Comparison of ENCODE assay signal across 8 cellular contexts in genomic region chr13:40813662-40814454, GRCh38. TPM values are rescaled to one million over a fixed set of nuclear protein-coding genes. Genes with fewer than 3 reads are reported as not detected.
DNase-seq lines count a peak whose midpoint lies in the region; ATAC-seq, FAIRE-seq and TF ChIP-seq lines count a peak whose summit lies in the region.

No MANE protein-coding gene starts in this region.

- H3K27me3 ChIP-seq in GM12878 (replicated peaks in 1 of 2; ENCODE audit: control insufficient read depth in 2 of 2, insufficient read depth in 2 of 2, low read length in 1 of 2), result no peaks in the 10 kb centered on the region

- H3K36me3 ChIP-seq in GM12878 (ENCODE audit: control insufficient read depth in 2 of 2, insufficient read depth in 2 of 2, low read length in 1 of 2), result no peaks in the 10 kb centered on the region; a peak in 2 of 4 replicates

- peak overlapping the region; percentile 56 for H2AFZ ChIP-seq in GM12878 (ENCODE audit: control insufficient read depth, low read depth, low read length)

- peaks cover 21% of the 10 kb centered on the region for H3K36me3 Mint-ChIP-seq in activated CD8-positive, alpha-beta memory T cell treated with anti-CD3 and anti-CD28 coated beads, Interleukin-2, amount 10 ng/mL, durations not matched to agents 7 days and 5 days
- peaks cover 12% of the 10 kb centered on the region for H3K36me3 Mint-ChIP-seq in activated naive CD4-positive, alpha-beta T cell treated with anti-CD3 and anti-CD28 coated beads, Interleukin-2, amount 10 ng/mL, durations not matched to agents 7 days and 5 days

- 47% methylated on average over 7 of the region's 7 CpGs for WGBS in GM12878 (ENCODE audit: insufficient coverage, insufficient replicate concordance, low lambda C conversion rate, missing lambda C conversion rate)

- TF ChIP-seq RAD21 in GM12878 (IDR thresholded peaks at IDR 0.05; ENCODE audit: insufficient read depth, low read depth, low read length), result peak; percentile 60

- FAIRE-seq in GM12878 (lab: Jason Lieb, UNC), result no peak

- no peak overlapping the region for H3K9ac ChIP-seq in GM12878 (ENCODE audit: control insufficient read depth, insufficient read depth, low read length)

- no TSS peak for BruUV-seq in GM12878 (replicated peaks; lab: Mats Ljungman, UMichigan)

- intact Hi-C loops in GM12878 (cut with micrococcal nuclease; ENCODE audit: unreplicated experiment), result loop anchor here (2.0 kb wide), 1 partner anchor 21 kb away; no protein-coding TSS in a partner anchor

- H3K27ac ChIP-seq in GM12878 (ENCODE audit: control insufficient read depth, insufficient read depth), result no peak overlapping the region

- POLR2A ChIA-PET in GM12878 (lab: Charles Lee), result no interaction called here

- H3K4me3 Mint-ChIP-seq in activated CD8-positive, alpha-beta memory T cell treated with anti-CD3 and anti-CD28 coated beads, Interleukin-2, amount 10 ng/mL, durations not matched to agents 7 days and 5 days, result no peak overlapping the region
- no peak overlapping the region for H3K4me3 Mint-ChIP-seq in activated naive CD4-positive, alpha-beta T cell treated with anti-CD3 and anti-CD28 coated beads, Interleukin-2, amount 10 ng/mL, durations not matched to agents 7 days and 5 days

- H3K9me3 ChIP-seq in GM12878 (replicated peaks; ENCODE audit: control insufficient read depth, insufficient read depth, low read length), result no peaks in the 10 kb centered on the region; the same call in 1 of the 3 replicates

- no peaks in the 10 kb centered on the region for H3K27me3 Mint-ChIP-seq in activated CD8-positive, alpha-beta memory T cell treated with anti-CD3 and anti-CD28 coated beads, Interleukin-2, amount 10 ng/mL, durations not matched to agents 7 days and 5 days
- no peaks in the 10 kb centered on the region for H3K27me3 Mint-ChIP-seq in activated naive CD4-positive, alpha-beta T cell treated with anti-CD3 and anti-CD28 coated beads, Interleukin-2, amount 10 ng/mL, durations not matched to agents 7 days and 5 days

- peak; percentile 69 for ATAC-seq in activated CD8-positive, alpha-beta memory T cell treated with anti-CD3 and anti-CD28 coated beads, Interleukin-2, amount 10 ng/mL, durations not matched to agents 7 days and 5 days
- peak; percentile 77 for ATAC-seq in GM12878
- no peak for ATAC-seq in HG02610 (IDR thresholded peaks at IDR 0.05; ENCODE audit: unreplicated experiment)

- in situ Hi-C loops in GM12878 (cut with MboI), result no loop called here

- SMC1A ChIA-PET in GM12878 (lab: Charles Lee; ENCODE audit: uncharacterized antibody, unreplicated experiment), result interaction anchor here (0.8 to 1.7 kb wide), 9 partner anchors 24 to 180 kb away, joined by 3 to 10 read pairs (median 3); partner anchors contain the start of gene SLC25A15

- H3K4me1 Mint-ChIP-seq in activated CD8-positive, alpha-beta memory T cell treated with anti-CD3 and anti-CD28 coated beads, Interleukin-2, amount 10 ng/mL, durations not matched to agents 7 days and 5 days, result peaks cover 1% of the 10 kb centered on the region
- no peaks in the 10 kb centered on the region for H3K4me1 Mint-ChIP-seq in activated naive CD4-positive, alpha-beta T cell treated with anti-CD3 and anti-CD28 coated beads, Interleukin-2, amount 10 ng/mL, durations not matched to agents 7 days and 5 days

- CTCF ChIA-PET in activated CD8-positive, alpha-beta memory T cell treated with anti-CD3 and anti-CD28 coated beads, Interleukin-2, amount 10 ng/mL, durations not matched to agents 7 days and 5 days (lab: Charles Lee), result interaction anchor here (0.6 to 3.0 kb wide), 14 partner anchors 8 to 860 kb away, joined by 3 to 16 read pairs (median 3); partner anchors contain the start of genes SLC25A15 and WBP4
- CTCF ChIA-PET in GM12878 (lab: Yijun Ruan, JAX), result interaction anchor here (0.6 to 3.3 kb wide), 24 partner anchors 8 to 383 kb away, joined by 3 to 23 read pairs (median 4); no protein-coding TSS in a partner anchor
- CTCF ChIA-PET in activated naive CD4-positive, alpha-beta T cell treated with anti-CD3 and anti-CD28 coated beads, Interleukin-2, amount 10 ng/mL, durations not matched to agents 7 days and 5 days (lab: Charles Lee), result interaction anchor here (1.1 to 2.7 kb wide), 6 partner anchors 9 to 216 kb away, joined by 3 to 12 read pairs (median 4); no protein-coding TSS in a partner anchor

- TF ChIP-seq POLR2A in GM12878 (IDR thresholded peaks at IDR 0.05; ENCODE audit: low read depth, low read length), result no peak

- H3K4me3 ChIP-seq in GM12878, result no peak overlapping the region

- H4K20me1 ChIP-seq in GM12878 (ENCODE audit: control insufficient read depth, insufficient read depth), result no peaks in the 10 kb centered on the region

- RAD21 ChIA-PET in GM12878 (lab: Charles Lee; ENCODE audit: unreplicated experiment), result interaction anchor here (1.2 to 2.2 kb wide), 2 partner anchors 36 to 145 kb away, joined by 3 to 9 read pairs; no protein-coding TSS in a partner anchor

- H3K4me1 ChIP-seq in GM12878 (ENCODE audit: control insufficient read depth, insufficient read depth, low read length), result peaks cover 6% of the 10 kb centered on the region; the same call in 1 of the 2 replicates

- no peaks in the 10 kb centered on the region for H3K9me3 Mint-ChIP-seq in activated CD8-positive, alpha-beta memory T cell treated with anti-CD3 and anti-CD28 coated beads, Interleukin-2, amount 10 ng/mL, durations not matched to agents 7 days and 5 days (ENCODE audit: low read depth)
- peaks cover 2% of the 10 kb centered on the region for H3K9me3 Mint-ChIP-seq in activated naive CD4-positive, alpha-beta T cell treated with anti-CD3 and anti-CD28 coated beads, Interleukin-2, amount 10 ng/mL, durations not matched to agents 7 days and 5 days

- TF ChIP-seq CTCF in GM12878 (IDR thresholded peaks at IDR 0.05 in 2 of 3, conservative IDR thresholded peaks at IDR 0.05 in 1 of 3; ENCODE audit: control insufficient read depth in 2 of 3, extremely low read depth in 1 of 3, insufficient read depth in 1 of 3, low read depth in 3 of 3, low read length in 3 of 3), result peak; percentile 42 to 73 (median 56)

- no peak for TF ChIP-seq EP300 in GM12878 (IDR thresholded peaks at IDR 0.05; ENCODE audit: borderline replicate concordance in 1 of 2, control insufficient read depth in 1 of 2, low read depth in 2 of 2, low read length in 2 of 2)

- no peaks in the 10 kb centered on the region for H3K79me2 ChIP-seq in GM12878 (ENCODE audit: control insufficient read depth, insufficient read depth, low read length)

- no peak overlapping the region for H3K4me2 ChIP-seq in GM12878 (ENCODE audit: control insufficient read depth, insufficient read depth)

- DNase-seq in activated CD8-positive, alpha-beta memory T cell treated with anti-CD3 and anti-CD28 coated beads, Interleukin-2, amount 10 ng/mL, durations not matched to agents 7 days and 5 days, result no peak
- DNase-seq in activated CD8-positive, alpha-beta memory T cell treated with anti-CD3 and anti-CD28 coated beads, Interleukin-2, amount 50 U/mL, for 48 hours, result no peak
- DNase-seq in M059J (ENCODE audit: low read depth), result peak; percentile 34
- DNase-seq in GM12878 (ENCODE audit: low read depth, low spot score), result no peak
- DNase-seq in myocyte (ENCODE audit: low read depth), result peak; percentile 6
- no peak for DNase-seq in NCI-H1048 (lab: John Stamatoyannopoulos, UW)
- no peak for DNase-seq in activated naive CD4-positive, alpha-beta T cell treated with anti-CD3 and anti-CD28 coated beads, Interleukin-2, amount 10 ng/mL, durations not matched to agents 7 days and 5 days

- no peak overlapping the region for H3K27ac Mint-ChIP-seq in activated CD8-positive, alpha-beta memory T cell treated with anti-CD3 and anti-CD28 coated beads, Interleukin-2, amount 10 ng/mL, durations not matched to agents 7 days and 5 days
- H3K27ac Mint-ChIP-seq in activated naive CD4-positive, alpha-beta T cell treated with anti-CD3 and anti-CD28 coated beads, Interleukin-2, amount 10 ng/mL, durations not matched to agents 7 days and 5 days, result no peak overlapping the region

RNA-seq across cellular contexts. Expression of gene SLC25A15, which starts 24.4 kb away (rescaled TPM):
- total RNA-seq in activated CD8-positive, alpha-beta memory T cell treated with anti-CD3 and anti-CD28 coated beads, Interleukin-2, amount 10 ng/mL, durations not matched to agents 7 days and 5 days, result 10 to 100 TPM; 11.2 to 14.5 TPM
- 6.1 and 12.2 TPM in 2 replicates for total RNA-seq in M059J (2014; rRNA removed; shearing (Covaris generic))
- total RNA-seq in GM12878 (2013; cell fraction: nucleolus; rRNA removed), result 5.0 and 5.8 TPM in 2 replicates
- total RNA-seq in GM12878 (2014; rRNA removed) (20.6 and 25.0 TPM in 2 replicates), GM12878 (2014; rRNA removed; fragmentation: Illumina TruSeq; extraction: Trizol) (14.8 and 15.7 TPM in 2 replicates), GM12878 (2021) (16.0 and 18.5 TPM in 2 replicates), myocyte (20.7 and 22.5 TPM in 2 replicates)
- 2.3 TPM for polyA plus RNA-seq in GM12878 (2011; ENCODE audit: low read depth)
- polyA plus RNA-seq in GM12878 (2011; rRNA removed) (9.1 and 11.6 TPM in 2 replicates), GM12878 (2014; fragmentation: Illumina TruSeq; extraction: Trizol) (11.8 and 13.6 TPM in 2 replicates), GM12878 (2014; fragmentation: Nextera tagmentation; extraction: Ambion mirVana) (1 to 10 TPM; 2.7 to 3.6 TPM), GM12878 (2014; rRNA removed) (14.6 and 15.1 TPM in 2 replicates), GM12878 (2016; fragmentation: Nextera tagmentation; extraction: Ambion mirVana) (10 to 100 TPM; 19.6 to 20.5 TPM)
- polyA plus RNA-seq in GM12878 (2011; cell fraction: cytosol; rRNA removed), result 7.8 and 8.6 TPM in 2 replicates
- polyA plus RNA-seq in GM12878 (2011; cell fraction: nucleus; rRNA removed), result 4.3 and 4.5 TPM in 2 replicates
- 5.1 and 6.8 TPM in 2 replicates for polyA plus RNA-seq in GM12878 (2012)
- polyA minus RNA-seq in GM12878 (2011; rRNA and poly(A)+ RNA removed), result 10.9 and 19.0 TPM in 2 replicates
- 6.3 TPM in 2 replicates for polyA minus RNA-seq in GM12878 (2011; cell fraction: cytosol; rRNA and poly(A)+ RNA removed)
- 1.7 and 2.5 TPM in 2 replicates for polyA minus RNA-seq in GM12878 (2011; cell fraction: nucleus; rRNA and poly(A)+ RNA removed)
- polyA plus RNA-seq in myocyte (2012), result 6.6 TPM

RNA-seq across cellular contexts. Expression of gene MRPS31, which starts 42.9 kb away (rescaled TPM):
- total RNA-seq in activated CD8-positive, alpha-beta memory T cell treated with anti-CD3 and anti-CD28 coated beads, Interleukin-2, amount 10 ng/mL, durations not matched to agents 7 days and 5 days, result 10 to 100 TPM; 35.0 to 37.1 TPM
- 17.5 and 19.8 TPM in 2 replicates for total RNA-seq in M059J (2014; rRNA removed; shearing (Covaris generic))
- 47.7 and 57.4 TPM in 2 replicates for total RNA-seq in GM12878 (2013; cell fraction: nucleolus; rRNA removed)
- 20.3 and 21.9 TPM in 2 replicates for total RNA-seq in GM12878 (2014; rRNA removed)
- total RNA-seq in GM12878 (2014; rRNA removed; fragmentation: Illumina TruSeq; extraction: Trizol), result 41.9 and 45.4 TPM in 2 replicates
- 25.8 and 27.1 TPM in 2 replicates for total RNA-seq in GM12878 (2021)
- polyA plus RNA-seq in GM12878 (2011; ENCODE audit: low read depth), result 19.2 TPM
- 41.4 and 58.2 TPM in 2 replicates for polyA plus RNA-seq in GM12878 (2011; rRNA removed)
- 12.9 and 16.4 TPM in 2 replicates for polyA plus RNA-seq in GM12878 (2011; cell fraction: cytosol; rRNA removed)
- polyA plus RNA-seq in GM12878 (2011; cell fraction: nucleus; rRNA removed), result 35.3 and 38.7 TPM in 2 replicates
- 26.6 and 29.0 TPM in 2 replicates for polyA plus RNA-seq in GM12878 (2012)
- 44.3 and 53.7 TPM in 2 replicates for polyA plus RNA-seq in GM12878 (2014; fragmentation: Illumina TruSeq; extraction: Trizol)
- polyA plus RNA-seq in GM12878 (2014; fragmentation: Nextera tagmentation; extraction: Ambion mirVana), result 10 to 100 TPM; 50.6 to 60.9 TPM
- polyA plus RNA-seq in GM12878 (2014; rRNA removed), result 27.5 and 33.7 TPM in 2 replicates
- polyA plus RNA-seq in GM12878 (2016; fragmentation: Nextera tagmentation; extraction: Ambion mirVana), result 10 to 100 TPM; 47.8 to 56.3 TPM
- 10.3 and 12.1 TPM in 2 replicates for polyA minus RNA-seq in GM12878 (2011; rRNA and poly(A)+ RNA removed)
- polyA minus RNA-seq in GM12878 (2011; cell fraction: cytosol; rRNA and poly(A)+ RNA removed), result 4.9 and 6.4 TPM in 2 replicates
- 10.9 and 15.6 TPM in 2 replicates for polyA minus RNA-seq in GM12878 (2011; cell fraction: nucleus; rRNA and poly(A)+ RNA removed)
- total RNA-seq in myocyte, result 22.1 and 23.4 TPM in 2 replicates
- polyA plus RNA-seq in myocyte (2012), result 9.4 TPM

Comparison
In these comparisons a context has a peak if more than half of its experiments do, and no peak if none do; other contexts are left out.
1. DNase-seq: peak in M059J (single experiment) and myocyte (single experiment); none in activated CD8-positive, alpha-beta memory T cell treated with anti-CD3 and anti-CD28 coated beads, Interleukin-2, amount 10 ng/mL, durations not matched to agents 7 days and 5 days (single experiment), activated CD8-positive, alpha-beta memory T cell treated with anti-CD3 and anti-CD28 coated beads, Interleukin-2, amount 50 U/mL, for 48 hours (single experiment), GM12878 (single experiment), NCI-H1048 (single experiment) and activated naive CD4-positive, alpha-beta T cell treated with anti-CD3 and anti-CD28 coated beads, Interleukin-2, amount 10 ng/mL, durations not matched to agents 7 days and 5 days (single experiment).